In the genomic region with DNA sequence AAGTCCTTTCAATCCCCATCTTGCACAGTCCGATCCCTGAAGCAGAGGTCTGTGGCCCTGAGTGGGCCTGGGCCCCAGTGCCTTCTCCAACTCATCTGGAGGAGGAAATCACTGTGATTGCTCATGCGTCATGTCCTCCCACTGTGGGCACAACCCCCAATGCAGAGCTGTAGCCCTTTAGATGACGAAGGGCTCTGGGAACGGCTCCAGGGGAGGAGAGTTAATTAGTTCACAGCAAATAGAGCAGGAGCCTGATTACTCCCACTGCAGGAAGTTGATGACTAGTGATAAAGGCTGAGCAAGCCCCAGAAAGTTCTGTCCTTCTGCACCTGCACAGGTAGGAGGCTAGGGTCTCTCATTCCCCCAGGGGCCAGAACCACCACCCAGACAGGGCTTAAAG, we compare ENCODE assay signal across 12 cellular contexts.
A peak's percentile ranks its signal among the peaks of the same experiment; 100 is the strongest.
DNase-seq lines count a peak whose midpoint lies in the region; ATAC-seq and TF ChIP-seq lines count a peak whose summit lies in the region.
"Had no signal": no experiment of that assay in that cellular context is flagged by ENCODE, and none has a peak within 500 bp of the region (broad histone marks: within the 10 kb centered on the region; RNA-seq: fewer than 3 reads in every experiment).

No MANE protein-coding gene starts in this region.

- dilution Hi-C loops in mammary epithelial cell (cut with HindIII; ENCODE audit: low sequenced_read_pairs), result no loop called here

- H3K36me3 Mint-ChIP-seq in natural killer cell, result no peaks in the 10 kb centered on the region

- no TSS peak for BruUV-seq in mammary epithelial cell (replicated peaks; lab: Mats Ljungman, UMichigan)

- peak overlapping the region; percentile 58 for H3K27ac ChIP-seq in mammary epithelial cell (ENCODE audit: insufficient read depth, low read depth, low read length)
- H3K27ac ChIP-seq: PC-9 had no signal

- in situ Hi-C loops in mammary epithelial cell (cut with MboI; ENCODE audit: low sequenced_read_pairs in 2 of 2), result no loop called here

- H3K4me3 ChIP-seq in mammary epithelial cell (replicated peaks in 1 of 3; ENCODE audit: insufficient read depth in 1 of 3, low read depth in 2 of 3, low read length in 3 of 3), result no peak overlapping the region
- no peak overlapping the region for H3K4me3 ChIP-seq in mucosa of descending colon
- H3K4me3 ChIP-seq: PC-9 had no signal

- H3K36me3 ChIP-seq in mammary epithelial cell (ENCODE audit: insufficient read depth, low read length) (no peaks in the 10 kb centered on the region), mucosa of descending colon (ENCODE audit: low read depth) (no peaks in the 10 kb centered on the region)

- peak; percentile 96 for ATAC-seq in mucosa of descending colon
- ATAC-seq in natural killer cell, result no peak
- ATAC-seq: activated CD4-positive, alpha-beta T cell treated with anti-CD3 and anti-CD28 coated beads for 36 hours had no signal

- H3K4me2 ChIP-seq in mammary epithelial cell (ENCODE audit: insufficient read depth, low read depth, low read length), result peak overlapping the region; percentile 22
- H3K4me2 ChIP-seq: PC-9 had no signal

- no peak overlapping the region for H3K9ac ChIP-seq in mammary epithelial cell (ENCODE audit: insufficient read depth, low read length)

- 0% methylated on average over 3 of the region's 4 CpGs for WGBS in mammary epithelial cell (ENCODE audit: low coverage, missing lambda C conversion rate)

- H2AFZ ChIP-seq in mammary epithelial cell (ENCODE audit: low read depth, low read length), result peak overlapping the region; percentile 81
- H2AFZ ChIP-seq: PC-9 had no signal

- no peaks in the 10 kb centered on the region for H3K79me2 ChIP-seq in mammary epithelial cell (ENCODE audit: insufficient read depth, low read length)

- H3K27ac Mint-ChIP-seq in natural killer cell, result no peak overlapping the region
- H3K27ac Mint-ChIP-seq: activated CD4-positive, alpha-beta T cell treated with anti-CD3 and anti-CD28 coated beads for 36 hours had no signal

- peaks cover 4 to 13% of the 10 kb centered on the region in 2 donors for H3K27me3 Mint-ChIP-seq in natural killer cell (ENCODE audit: low read depth in 2 of 2)
- H3K27me3 Mint-ChIP-seq: activated CD4-positive, alpha-beta T cell treated with anti-CD3 and anti-CD28 coated beads for 36 hours had no signal

- no peaks in the 10 kb centered on the region for H4K20me1 ChIP-seq in mammary epithelial cell (ENCODE audit: insufficient read depth, low read length)

- H3K4me1 ChIP-seq in mammary epithelial cell (ENCODE audit: insufficient read depth, low read length), result peaks cover 32% of the 10 kb centered on the region
- H3K4me1 ChIP-seq in mucosa of descending colon (ENCODE audit: low read depth), result no peaks in the 10 kb centered on the region

- no peaks in the 10 kb centered on the region for H3K4me1 Mint-ChIP-seq in natural killer cell

- no peak for TF ChIP-seq CTCF in mammary epithelial cell (conservative IDR thresholded peaks at IDR 0.05 in 1 of 2, IDR thresholded peaks at IDR 0.05 in 1 of 2; ENCODE audit: extremely low read depth in 1 of 2, insufficient read depth in 1 of 2, low read depth in 1 of 2, low read length in 2 of 2)
- no peak for TF ChIP-seq CTCF in mucosa of descending colon (IDR thresholded peaks at IDR 0.05)
- TF ChIP-seq CTCF in natural killer cell (IDR thresholded peaks at IDR 0.05), result no peak

- CTCF ChIA-PET in mammary epithelial cell (lab: Charles Lee; ENCODE audit: low non-redundant PET), result no interaction called here

- intact Hi-C loops in mammary epithelial cell (cut with micrococcal nuclease), result no loop called here
- intact Hi-C loops in mucosa of descending colon (cut with DNase I, micrococcal nuclease), result no loop called here
- intact Hi-C loops in natural killer cell (cut with micrococcal nuclease), result no loop called here

- H3K9me3 ChIP-seq in mammary epithelial cell (replicated peaks; ENCODE audit: insufficient read depth, low read length) (no peaks in the 10 kb centered on the region), mucosa of descending colon (no peaks in the 10 kb centered on the region)

- H3K4me3 Mint-ChIP-seq in natural killer cell, result no peak overlapping the region
- H3K4me3 Mint-ChIP-seq: activated CD4-positive, alpha-beta T cell treated with anti-CD3 and anti-CD28 coated beads for 36 hours had no signal

- H3K27me3 ChIP-seq in mammary epithelial cell (ENCODE audit: insufficient read depth, low read length), result no peaks in the 10 kb centered on the region

- no peaks in the 10 kb centered on the region for H3K9me3 Mint-ChIP-seq in natural killer cell

- DNase-seq in COLO829 (ENCODE audit: low spot score), result peak; percentile 23
- DNase-seq in NCI-H1436 (lab: John Stamatoyannopoulos, UW), result peak; percentile 80
- DNase-seq in mammary epithelial cell, result peak; percentile 94
- peak in 2 of 3 donors; percentile 68 to 74 for DNase-seq in mucosa of descending colon
- no peak for DNase-seq in middle frontal gyrus (ENCODE audit: extremely low spot score, low spot score)
- no peak for DNase-seq in natural killer cell
- DNase-seq in cortex of kidney (lab: John Stamatoyannopoulos, UW), result no peak
- DNase-seq in T-helper 2 cell, result no peak
- DNase-seq: activated CD4-positive, alpha-beta T cell treated with anti-CD3 and anti-CD28 coated beads for 36 hours; DND-41; Kasumi-1; PC-9 had no signal

Comparison
In these comparisons a context has a peak if more than half of its experiments do, and no peak if none do; other contexts are left out.
1. DNase-seq: peak in COLO829 (single experiment), NCI-H1436 (single experiment), mammary epithelial cell (single experiment) and mucosa of descending colon (2 of 3); none in middle frontal gyrus (single experiment), natural killer cell (single experiment), cortex of kidney (single experiment) and T-helper 2 cell (0 of 5).